ENCODE assay signal across 12 cellular contexts in genomic region chr11:69934861-69935494, GRCh38.
DNase-seq lines count a peak whose midpoint lies in the region; ATAC-seq, FAIRE-seq and TF ChIP-seq lines count a peak whose summit lies in the region.
"Had no signal": no experiment of that assay in that cellular context is flagged by ENCODE, and none has a peak within 500 bp of the region (broad histone marks: within the 10 kb centered on the region; RNA-seq: fewer than 3 reads in every experiment).

No MANE protein-coding gene starts in this region.

- no peak overlapping the region for H3K27ac ChIP-seq in heart left ventricle
- no peak overlapping the region for H3K27ac ChIP-seq in endodermal cell (ENCODE audit: low read depth, low read length)
- no peak overlapping the region for H3K27ac ChIP-seq in CD4-positive, alpha-beta memory T cell (ENCODE audit: low read depth, low read length)
- H3K27ac ChIP-seq: thyroid gland had no signal

- H3K4me3 ChIP-seq in heart left ventricle (no peak overlapping the region), endodermal cell (ENCODE audit: low read length) (no peak overlapping the region)
- H3K4me3 ChIP-seq in CD4-positive, alpha-beta memory T cell (ENCODE audit: low read length in 2 of 2), result no peak overlapping the region
- H3K4me3 ChIP-seq: thyroid gland had no signal

- no peak overlapping the region for H3K27ac Mint-ChIP-seq in endodermal cell
- no peak overlapping the region for H3K27ac Mint-ChIP-seq in CD4-positive, alpha-beta memory T cell
- H3K27ac Mint-ChIP-seq: activated CD8-positive, alpha-beta T cell treated with anti-CD3 and anti-CD28 coated beads, Interleukin-2, amount 10 ng/mL, durations not matched to agents 7 days and 5 days had no signal

- H3K36me3 ChIP-seq in heart left ventricle, result no peaks in the 10 kb centered on the region
- no peaks in the 10 kb centered on the region for H3K36me3 ChIP-seq in endodermal cell (ENCODE audit: control insufficient read depth, insufficient read depth, low read length)
- no peaks in the 10 kb centered on the region for H3K36me3 ChIP-seq in CD4-positive, alpha-beta memory T cell (ENCODE audit: insufficient read depth, low read length)
- H3K36me3 ChIP-seq: thyroid gland had no signal

- peak; percentile 90 for FAIRE-seq in urothelium cell line (lab: Jason Lieb, UNC)

- no peaks in the 10 kb centered on the region for H3K36me3 Mint-ChIP-seq in endodermal cell (ENCODE audit: low read depth)
- H3K36me3 Mint-ChIP-seq in CD4-positive, alpha-beta memory T cell, result no peaks in the 10 kb centered on the region

- no peaks in the 10 kb centered on the region for H3K9me3 Mint-ChIP-seq in endodermal cell
- peaks cover 0 to 12% (median 3%) of the 10 kb centered on the region in 8 donors for H3K9me3 Mint-ChIP-seq in CD4-positive, alpha-beta memory T cell

- H3K27me3 ChIP-seq in heart left ventricle (peaks cover 0 to 18% (median 0%) of the 10 kb centered on the region in 9 donors), endodermal cell (ENCODE audit: control insufficient read depth, insufficient read depth, low read length, poor library complexity, severe bottlenecking) (no peaks in the 10 kb centered on the region)
- no peaks in the 10 kb centered on the region for H3K27me3 ChIP-seq in CD4-positive, alpha-beta memory T cell (ENCODE audit: insufficient read depth, low read length)
- H3K27me3 ChIP-seq: thyroid gland had no signal

- TF ChIP-seq POLR2A in heart left ventricle (IDR thresholded peaks at IDR 0.05), result no peak

- peaks cover 11% of the 10 kb centered on the region for H3K4me1 Mint-ChIP-seq in endodermal cell
- H3K4me1 Mint-ChIP-seq in CD4-positive, alpha-beta memory T cell, result no peaks in the 10 kb centered on the region

- ATAC-seq in heart left ventricle (no peak), Right ventricle myocardium inferior (no peak), HG02763 (IDR thresholded peaks at IDR 0.05; ENCODE audit: unreplicated experiment) (no peak), sciatic nerve (no peak)
- ATAC-seq: activated CD8-positive, alpha-beta T cell treated with anti-CD3 and anti-CD28 coated beads, Interleukin-2, amount 10 ng/mL, durations not matched to agents 7 days and 5 days had no signal

- 89 to 96% (median 92%) methylated on average over 12 to 13 of the region's 13 CpGs for WGBS in heart left ventricle, 4 donors
- WGBS in endodermal cell (ENCODE audit: insufficient coverage in 1 of 2, insufficient read length in 1 of 2), 2 experiments, result 78 to 86% methylated on average over 13 of the region's 13 CpGs

- H3K9ac ChIP-seq in endodermal cell (ENCODE audit: extremely low read depth, low read length, poor library complexity, severe bottlenecking), result no peak overlapping the region

- CTCF ChIA-PET in CD4-positive, alpha-beta memory T cell (lab: Charles Lee; ENCODE audit: partially characterized antibody), result no interaction called here

- H3K9me3 ChIP-seq in heart left ventricle (no peaks in the 10 kb centered on the region), endodermal cell (ENCODE audit: control insufficient read depth, low read length) (peaks cover 5% of the 10 kb centered on the region)
- H3K9me3 ChIP-seq in CD4-positive, alpha-beta memory T cell (ENCODE audit: control insufficient read depth in 1 of 2, low read length in 2 of 2), result no peaks in the 10 kb centered on the region
- H3K9me3 ChIP-seq: thyroid gland had no signal

- intact Hi-C loops in heart left ventricle (cut with DNase I) (no loop called here), Right ventricle myocardium inferior (cut with DNase I) (no loop called here), sciatic nerve (cut with DNase I) (no loop called here)
- intact Hi-C loops in CD4-positive, alpha-beta memory T cell (cut with micrococcal nuclease), result no loop called here

- TF ChIP-seq CTCF in heart left ventricle (IDR thresholded peaks at IDR 0.05) (no peak), endodermal cell (conservative IDR thresholded peaks at IDR 0.05) (no peak)

- DNase-seq in heart left ventricle (peak in 3 of 5 donors; percentile 20 to 37 (median 23)), Right ventricle myocardium inferior (ENCODE audit: missing footprints) (no peak), NCI-H345 treated with DMSO at 0.1 percent for 48 hours (lab: John Stamatoyannopoulos, UW; ENCODE audit: unreplicated experiment) (peak; percentile 53), endodermal cell (peak; percentile 88), urothelium cell line (ENCODE audit: low spot score) (peak; percentile 72), sciatic nerve (ENCODE audit: low spot score) (no peak)
- DNase-seq in CD4-positive, alpha-beta memory T cell, result no peak
- DNase-seq: activated CD8-positive, alpha-beta T cell treated with anti-CD3 and anti-CD28 coated beads, Interleukin-2, amount 10 ng/mL, durations not matched to agents 7 days and 5 days; AML-193; NCI-H526 treated with DMSO at 0.1 percent for 48 hours; thyroid gland had no signal

- POLR2A ChIA-PET in CD4-positive, alpha-beta memory T cell (lab: Charles Lee; ENCODE audit: partially characterized antibody), result no interaction called here

- H3K4me3 Mint-ChIP-seq in endodermal cell, result no peak overlapping the region
- H3K4me3 Mint-ChIP-seq in CD4-positive, alpha-beta memory T cell, result no peak overlapping the region
- H3K4me3 Mint-ChIP-seq: activated CD8-positive, alpha-beta T cell treated with anti-CD3 and anti-CD28 coated beads, Interleukin-2, amount 10 ng/mL, durations not matched to agents 7 days and 5 days had no signal

- peaks cover 0 to 15% (median 8%) of the 10 kb centered on the region in 12 donors for H3K4me1 ChIP-seq in heart left ventricle
- peaks cover 6% of the 10 kb centered on the region for H3K4me1 ChIP-seq in endodermal cell (ENCODE audit: control insufficient read depth, insufficient read depth, low read length)
- no peaks in the 10 kb centered on the region for H3K4me1 ChIP-seq in CD4-positive, alpha-beta memory T cell (ENCODE audit: insufficient read depth, low read length)

- peaks cover 7% of the 10 kb centered on the region for H3K27me3 Mint-ChIP-seq in endodermal cell (ENCODE audit: insufficient read depth)
- peaks cover 6 to 12% of the 10 kb centered on the region in 2 donors for H3K27me3 Mint-ChIP-seq in CD4-positive, alpha-beta memory T cell

Comparison
In these comparisons a context has a peak if more than half of its experiments do, and no peak if none do; other contexts are left out.
1. DNase-seq: peak in heart left ventricle (3 of 5), NCI-H345 treated with DMSO at 0.1 percent for 48 hours (single experiment), endodermal cell (single experiment) and urothelium cell line (single experiment); none in Right ventricle myocardium inferior (single experiment), sciatic nerve (single experiment) and CD4-positive, alpha-beta memory T cell (0 of 5).